8 cellular contexts compared by ENCODE assay signal in the genomic region with DNA sequence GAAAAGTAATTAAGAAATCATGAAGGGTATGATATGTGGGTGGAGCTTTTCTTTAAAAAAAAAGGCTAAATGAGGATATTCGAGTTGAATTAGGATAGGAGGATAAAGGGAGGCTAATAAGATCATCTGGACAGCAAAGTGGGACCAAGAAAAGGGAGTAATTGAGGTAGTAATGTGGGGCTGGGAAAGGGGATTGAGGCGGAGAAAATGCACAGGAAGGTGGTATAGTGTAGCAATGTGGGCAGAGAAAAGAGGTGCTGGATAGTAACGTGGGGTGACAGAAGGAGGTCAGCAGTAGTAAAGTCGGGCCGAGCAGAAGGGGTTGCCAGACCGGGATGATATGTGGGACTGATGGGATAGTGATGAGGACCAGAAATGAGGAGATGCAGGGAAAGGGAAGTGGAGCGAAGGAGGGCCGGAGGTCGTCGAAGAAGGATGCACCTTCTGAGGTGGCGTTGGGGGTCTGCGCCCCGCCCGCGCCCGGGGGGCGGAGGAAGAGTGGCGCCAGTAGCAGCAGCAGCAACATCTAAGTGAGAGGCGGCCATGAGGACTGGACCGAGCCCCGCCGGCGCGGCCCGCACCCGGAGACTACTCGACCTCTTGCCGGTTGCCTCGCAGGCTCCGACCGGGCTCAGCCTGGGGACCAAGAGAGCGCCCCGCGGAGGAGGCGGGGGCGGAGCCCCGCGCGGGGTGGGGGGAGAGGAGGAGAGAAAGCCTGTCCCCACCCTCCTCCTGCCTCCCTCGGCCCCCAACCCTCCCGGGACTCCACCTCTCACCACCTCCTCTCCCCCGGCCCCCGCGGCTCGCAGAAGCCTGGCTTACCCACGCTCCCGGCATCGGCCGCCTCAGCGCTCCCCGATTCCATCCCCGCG. TPM values are rescaled to one million over a fixed set of nuclear protein-coding genes. Genes with fewer than 3 reads are reported as not detected.
DNase-seq lines count a peak whose midpoint lies in the region; ATAC-seq and TF ChIP-seq lines count a peak whose summit lies in the region.

No MANE protein-coding gene starts in this region.

- intact Hi-C loops in head of caudate nucleus (cut with DNase I): no loop called here
- intact Hi-C loops in aorta (cut with DNase I): no loop called here

- H3K36me3 ChIP-seq in SJCRH30: no peaks in the 10 kb centered on the region
- H3K36me3 ChIP-seq in osteoblast (ENCODE audit: insufficient read depth, low read length): no peaks in the 10 kb centered on the region
- H3K36me3 ChIP-seq in aorta (ENCODE audit: control insufficient read depth in 1 of 2, insufficient read depth in 2 of 2, low read length in 1 of 2): no peaks in the 10 kb centered on the region

- no peak for TF ChIP-seq CTCF in GM12865 (IDR thresholded peaks at IDR 0.05; ENCODE audit: insufficient read depth, low read depth, low read length, missing control alignments)
- no peak for TF ChIP-seq CTCF in osteoblast (IDR thresholded peaks at IDR 0.05; ENCODE audit: extremely low read depth, low read depth, low read length)

- H3K4me1 Mint-ChIP-seq in activated naive CD4-positive, alpha-beta T cell treated with anti-CD3 and anti-CD28 coated beads, Interleukin-2, amount 50 U/mL, for 24 hours: peaks cover 52% of the 10 kb centered on the region

- ATAC-seq in HG03175 (IDR thresholded peaks at IDR 0.05; ENCODE audit: unreplicated experiment): peak; percentile 22
- peak; percentile 51 for ATAC-seq in aorta (ENCODE audit: low FRiP score)
- ATAC-seq in GM21825 (IDR thresholded peaks at IDR 0.05; ENCODE audit: unreplicated experiment): no peak

- H3K79me2 ChIP-seq in osteoblast (ENCODE audit: insufficient read depth, low read length): peaks cover 3% of the 10 kb centered on the region

- WGBS in aorta, 2 donors: 3 to 9% methylated on average over 21 to 53 of the region's 53 CpGs

- peaks cover 7% of the 10 kb centered on the region for H4K20me1 ChIP-seq in osteoblast (ENCODE audit: insufficient read depth, low read length)

- H3K27ac Mint-ChIP-seq in activated naive CD4-positive, alpha-beta T cell treated with anti-CD3 and anti-CD28 coated beads, Interleukin-2, amount 50 U/mL, for 24 hours: peak overlapping the region; percentile 1

- H3K4me1 ChIP-seq in SJCRH30 (no peaks in the 10 kb centered on the region), osteoblast (ENCODE audit: insufficient read depth, low read length) (peaks cover 24% of the 10 kb centered on the region), aorta (ENCODE audit: control insufficient read depth in 1 of 2, insufficient read depth in 2 of 2, low read length in 2 of 2) (no peaks in the 10 kb centered on the region)

- H3K4me3 ChIP-seq in GM12865 (ENCODE audit: low read depth, low read length) (peak overlapping the region; percentile 70), SJCRH30 (peak overlapping the region; percentile 78), osteoblast (ENCODE audit: insufficient read depth, low read length) (peak overlapping the region; percentile 78), aorta (ENCODE audit: low read length in 2 of 2) (peak overlapping the region; percentile 83 to 96)

- peaks cover 2% of the 10 kb centered on the region for H3K27me3 Mint-ChIP-seq in activated naive CD4-positive, alpha-beta T cell treated with anti-CD3 and anti-CD28 coated beads, Interleukin-2, amount 50 U/mL, for 24 hours

- H3K27me3 ChIP-seq in SJCRH30 (no peaks in the 10 kb centered on the region), osteoblast (ENCODE audit: insufficient read depth, low read length) (no peaks in the 10 kb centered on the region), aorta (ENCODE audit: control insufficient read depth in 1 of 2, insufficient read depth in 2 of 2, low read length in 1 of 2) (no peaks in the 10 kb centered on the region)

- no peaks in the 10 kb centered on the region for H3K9me3 Mint-ChIP-seq in activated naive CD4-positive, alpha-beta T cell treated with anti-CD3 and anti-CD28 coated beads, Interleukin-2, amount 50 U/mL, for 24 hours

- peak overlapping the region; percentile 68 for H2AFZ ChIP-seq in osteoblast (ENCODE audit: low read length)

- DNase-seq in GM12865 (ENCODE audit: low read depth) (no peak), SJCRH30 (peak; percentile 73 to 77), head of caudate nucleus (peak in 40 of 42 donors; percentile 38 to 85 (median 67)), osteoblast (ENCODE audit: insufficient read length, low spot score, missing footprints) (peak; percentile 89), aorta (peak; percentile 84 to 90)

- no peak overlapping the region; the same call in 1 of the 2 replicates for H3K27ac ChIP-seq in SJCRH30
- no peak overlapping the region for H3K27ac ChIP-seq in osteoblast (ENCODE audit: low read depth, low read length)
- no peak overlapping the region for H3K27ac ChIP-seq in aorta (ENCODE audit: low read depth in 1 of 2, low read length in 2 of 2)

- peak overlapping the region; percentile 89 for H3K4me2 ChIP-seq in osteoblast (ENCODE audit: insufficient read depth, low read length)

- peak overlapping the region; percentile 84 for H3K4me3 Mint-ChIP-seq in activated naive CD4-positive, alpha-beta T cell treated with anti-CD3 and anti-CD28 coated beads, Interleukin-2, amount 50 U/mL, for 24 hours

- H3K9me3 ChIP-seq in SJCRH30 (replicated peaks): no peaks in the 10 kb centered on the region
- H3K9me3 ChIP-seq in osteoblast (ENCODE audit: low read depth, low read length): no peaks in the 10 kb centered on the region
- H3K9me3 ChIP-seq in aorta (ENCODE audit: control insufficient read depth, low read length): no peaks in the 10 kb centered on the region

- no peaks in the 10 kb centered on the region for H3K36me3 Mint-ChIP-seq in activated naive CD4-positive, alpha-beta T cell treated with anti-CD3 and anti-CD28 coated beads, Interleukin-2, amount 50 U/mL, for 24 hours

RNA-seq across cellular contexts. Expression of a gene that starts 0.9 kb away (rescaled TPM):
- total RNA-seq in SJCRH30 (2014; rRNA removed; shearing (Covaris generic)): 5.5 and 12.1 TPM in 2 replicates
- total RNA-seq in osteoblast: 7.6 and 10.9 TPM in 2 replicates
- 100 to 1,000 TPM in 1 of 2 donors, 10 to 100 TPM in 1; 91.6 to 126 TPM for total RNA-seq in aorta
- polyA plus RNA-seq in aorta: 100 to 1,000 TPM in 1 of 2 donors, 10 to 100 TPM in 1; 13.6 to 103 TPM

RNA-seq across cellular contexts. Expression of a gene that starts 24.8 kb away (rescaled TPM):
- not detected in 2 replicates for total RNA-seq in SJCRH30 (2014; rRNA removed; shearing (Covaris generic))
- not detected in 2 replicates for total RNA-seq in osteoblast
- not detected for total RNA-seq in aorta
- 1 to 10 TPM in 1 of 2 donors, not detected in 1; 1.5 TPM for polyA plus RNA-seq in aorta

RNA-seq across cellular contexts. Expression of a gene that starts 47.2 kb away (rescaled TPM):
- not detected in 2 replicates for total RNA-seq in SJCRH30 (2014; rRNA removed; shearing (Covaris generic))
- total RNA-seq in osteoblast: not detected in 2 replicates
- total RNA-seq in aorta: not detected
- not detected for polyA plus RNA-seq in aorta

RNA-seq across cellular contexts. Expression of a gene that starts 48.9 kb away (rescaled TPM):
- total RNA-seq in SJCRH30 (2014; rRNA removed; shearing (Covaris generic)): 0.08 TPM in 1 of 2 replicates, not detected in the other
- total RNA-seq in osteoblast: 0.36 and 0.59 TPM in 2 replicates
- under 1 TPM in 1 of 2 donors, not detected in 1; 0.49 TPM for total RNA-seq in aorta
- 1 to 10 TPM in 1 of 2 donors, not detected in 1; 7.1 TPM for polyA plus RNA-seq in aorta
